ENCODE assay signal across 15 cellular contexts in genomic region chr4:24214796-24215195, GRCh38.
"Had no signal": no experiment of that assay in that cellular context is flagged by ENCODE, and none has a peak within 500 bp of the region (broad histone marks: within the 10 kb centered on the region; RNA-seq: fewer than 3 reads in every experiment).

No MANE protein-coding gene starts in this region.

- DNase-seq: dermis blood vessel endothelial cell; dorsolateral prefrontal cortex; effector CD4-positive, alpha-beta T cell; effector memory CD4-positive, alpha-beta T cell; foreskin keratinocyte; heart left ventricle; hypothalamus; immature natural killer cell; left cardiac atrium; left lung; left ventricle myocardium superior; lower lobe of right lung; mesendoderm; midbrain had no signal

- ATAC-seq: foreskin keratinocyte, gastroesophageal sphincter, heart left ventricle, left cardiac atrium, left lung, left ventricle myocardium superior, lower lobe of right lung had no signal
